1 cellular context compared by ENCODE assay signal in genomic region chr1:111227875-111228747, GRCh38.
TF ChIP-seq lines count a peak whose summit lies in the region.

No MANE protein-coding gene starts in this region.

TF ChIP-seq in HepG2, 621 proteins besides CTCF, POLR2A, EP300 and RAD21 (continued from another document and continues in another):
- TF ChIP-seq, protein P1, sequence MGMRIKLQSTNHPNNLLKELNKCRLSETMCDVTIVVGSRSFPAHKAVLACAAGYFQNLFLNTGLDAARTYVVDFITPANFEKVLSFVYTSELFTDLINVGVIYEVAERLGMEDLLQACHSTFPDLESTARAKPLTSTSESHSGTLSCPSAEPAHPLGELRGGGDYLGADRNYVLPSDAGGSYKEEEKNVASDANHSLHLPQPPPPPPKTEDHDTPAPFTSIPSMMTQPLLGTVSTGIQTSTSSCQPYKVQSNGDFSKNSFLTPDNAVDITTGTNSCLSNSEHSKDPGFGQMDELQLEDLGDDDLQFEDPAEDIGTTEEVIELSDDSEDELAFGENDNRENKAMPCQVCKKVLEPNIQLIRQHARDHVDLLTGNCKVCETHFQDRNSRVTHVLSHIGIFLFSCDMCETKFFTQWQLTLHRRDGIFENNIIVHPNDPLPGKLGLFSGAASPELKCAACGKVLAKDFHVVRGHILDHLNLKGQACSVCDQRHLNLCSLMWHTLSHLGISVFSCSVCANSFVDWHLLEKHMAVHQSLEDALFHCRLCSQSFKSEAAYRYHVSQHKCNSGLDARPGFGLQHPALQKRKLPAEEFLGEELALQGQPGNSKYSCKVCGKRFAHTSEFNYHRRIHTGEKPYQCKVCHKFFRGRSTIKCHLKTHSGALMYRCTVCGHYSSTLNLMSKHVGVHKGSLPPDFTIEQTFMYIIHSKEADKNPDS (CRISPR knock-in tag; IDR thresholded peaks at IDR 0.05): no peak
- TF ChIP-seq ZNF503 (CRISPR knock-in tag; IDR thresholded peaks at IDR 0.05) (no peak), GZF1 (CRISPR knock-in tag; IDR thresholded peaks at IDR 0.05) (no peak), JARID2 (CRISPR knock-in tag; IDR thresholded peaks at IDR 0.05; ENCODE audit: insufficient replicate concordance) (no peak), SNAPC2 (CRISPR knock-in tag; IDR thresholded peaks at IDR 0.05) (no peak), ZNF788 (CRISPR knock-in tag; IDR thresholded peaks at IDR 0.05; ENCODE audit: borderline replicate concordance) (no peak; the same call in 1 of the 2 replicates), EEA1 (CRISPR knock-in tag; IDR thresholded peaks at IDR 0.05; ENCODE audit: borderline replicate concordance) (no peak), SRSF4 (IDR thresholded peaks at IDR 0.05; ENCODE audit: low read depth, low read length, poor library complexity, severe bottlenecking) (no peak), ZNF562 (CRISPR knock-in tag; IDR thresholded peaks at IDR 0.05; ENCODE audit: borderline replicate concordance) (no peak), SMAD9 (CRISPR knock-in tag; IDR thresholded peaks at IDR 0.05) (no peak), HDAC1 (CRISPR knock-in tag; IDR thresholded peaks at IDR 0.05) (peak; percentile 52; the same call in 1 of the 2 replicates), RBAK (CRISPR knock-in tag; IDR thresholded peaks at IDR 0.05) (no peak), RBM39 (IDR thresholded peaks at IDR 0.05; ENCODE audit: low read depth, low read length, poor library complexity, severe bottlenecking) (no peak), KLF13 (CRISPR knock-in tag; IDR thresholded peaks at IDR 0.05) (no peak), ZNF7 (CRISPR knock-in tag; IDR thresholded peaks at IDR 0.05) (no peak), ZNF672 (CRISPR knock-in tag; IDR thresholded peaks at IDR 0.05) (no peak), SKIL (CRISPR knock-in tag; IDR thresholded peaks at IDR 0.05; ENCODE audit: borderline replicate concordance) (no peak), REXO4 (CRISPR knock-in tag; IDR thresholded peaks at IDR 0.05; ENCODE audit: borderline replicate concordance) (no peak), SRF (IDR thresholded peaks at IDR 0.05; ENCODE audit: low read depth, low read length) (no peak), HDAC2 (CRISPR knock-in tag; IDR thresholded peaks at IDR 0.05) (peak; percentile 56; the same call in 1 of the 2 replicates), ZSCAN21 (CRISPR knock-in tag; IDR thresholded peaks at IDR 0.05; ENCODE audit: borderline replicate concordance) (0 out of 2 replicates have a peak, but pooled peaks have one; percentile 24), MXD4 (CRISPR knock-in tag; IDR thresholded peaks at IDR 0.05) (no peak), MEF2D (CRISPR knock-in tag; IDR thresholded peaks at IDR 0.05) (peak; percentile 60; the same call in 1 of the 2 replicates), MIXL1 (CRISPR knock-in tag; IDR thresholded peaks at IDR 0.05) (no peak), RCOR2 (CRISPR knock-in tag; IDR thresholded peaks at IDR 0.05) (0 out of 2 replicates have a peak, but pooled peaks have one; percentile 15), ZNF318 (CRISPR knock-in tag; IDR thresholded peaks at IDR 0.05) (no peak), ZNF558 (CRISPR knock-in tag; IDR thresholded peaks at IDR 0.05; ENCODE audit: borderline replicate concordance) (no peak), ZNF720 (CRISPR knock-in tag; IDR thresholded peaks at IDR 0.05) (no peak), MATR3 (CRISPR knock-in tag; IDR thresholded peaks at IDR 0.05) (no peak), SOX13 (IDR thresholded peaks at IDR 0.05) (no peak), SOX13 (CRISPR knock-in tag; conservative IDR thresholded peaks at IDR 0.05 in 1 of 2, IDR thresholded peaks at IDR 0.05 in 1 of 2) (peak in 1 of 2 experiments; percentile 66; a peak in 1 of 4 replicates)
- TF ChIP-seq, protein P2, sequence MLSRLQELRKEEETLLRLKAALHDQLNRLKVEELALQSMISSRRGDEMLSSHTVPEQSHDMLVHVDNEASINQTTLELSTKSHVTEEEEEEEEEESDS (CRISPR knock-in tag; IDR thresholded peaks at IDR 0.05; ENCODE audit: borderline replicate concordance): no peak
- TF ChIP-seq, protein P3, sequence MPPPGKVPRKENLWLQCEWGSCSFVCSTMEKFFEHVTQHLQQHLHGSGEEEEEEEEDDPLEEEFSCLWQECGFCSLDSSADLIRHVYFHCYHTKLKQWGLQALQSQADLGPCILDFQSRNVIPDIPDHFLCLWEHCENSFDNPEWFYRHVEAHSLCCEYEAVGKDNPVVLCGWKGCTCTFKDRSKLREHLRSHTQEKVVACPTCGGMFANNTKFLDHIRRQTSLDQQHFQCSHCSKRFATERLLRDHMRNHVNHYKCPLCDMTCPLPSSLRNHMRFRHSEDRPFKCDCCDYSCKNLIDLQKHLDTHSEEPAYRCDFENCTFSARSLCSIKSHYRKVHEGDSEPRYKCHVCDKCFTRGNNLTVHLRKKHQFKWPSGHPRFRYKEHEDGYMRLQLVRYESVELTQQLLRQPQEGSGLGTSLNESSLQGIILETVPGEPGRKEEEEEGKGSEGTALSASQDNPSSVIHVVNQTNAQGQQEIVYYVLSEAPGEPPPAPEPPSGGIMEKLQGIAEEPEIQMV (CRISPR knock-in tag; IDR thresholded peaks at IDR 0.05; ENCODE audit: low read depth): no peak
- TF ChIP-seq, protein P4, sequence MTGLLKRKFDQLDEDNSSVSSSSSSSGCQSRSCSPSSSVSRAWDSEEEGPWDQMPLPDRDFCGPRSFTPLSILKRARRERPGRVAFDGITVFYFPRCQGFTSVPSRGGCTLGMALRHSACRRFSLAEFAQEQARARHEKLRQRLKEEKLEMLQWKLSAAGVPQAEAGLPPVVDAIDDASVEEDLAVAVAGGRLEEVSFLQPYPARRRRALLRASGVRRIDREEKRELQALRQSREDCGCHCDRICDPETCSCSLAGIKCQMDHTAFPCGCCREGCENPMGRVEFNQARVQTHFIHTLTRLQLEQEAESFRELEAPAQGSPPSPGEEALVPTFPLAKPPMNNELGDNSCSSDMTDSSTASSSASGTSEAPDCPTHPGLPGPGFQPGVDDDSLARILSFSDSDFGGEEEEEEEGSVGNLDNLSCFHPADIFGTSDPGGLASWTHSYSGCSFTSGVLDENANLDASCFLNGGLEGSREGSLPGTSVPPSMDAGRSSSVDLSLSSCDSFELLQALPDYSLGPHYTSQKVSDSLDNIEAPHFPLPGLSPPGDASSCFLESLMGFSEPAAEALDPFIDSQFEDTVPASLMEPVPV (CRISPR knock-in tag; IDR thresholded peaks at IDR 0.05): no peak
- TF ChIP-seq, protein P5, sequence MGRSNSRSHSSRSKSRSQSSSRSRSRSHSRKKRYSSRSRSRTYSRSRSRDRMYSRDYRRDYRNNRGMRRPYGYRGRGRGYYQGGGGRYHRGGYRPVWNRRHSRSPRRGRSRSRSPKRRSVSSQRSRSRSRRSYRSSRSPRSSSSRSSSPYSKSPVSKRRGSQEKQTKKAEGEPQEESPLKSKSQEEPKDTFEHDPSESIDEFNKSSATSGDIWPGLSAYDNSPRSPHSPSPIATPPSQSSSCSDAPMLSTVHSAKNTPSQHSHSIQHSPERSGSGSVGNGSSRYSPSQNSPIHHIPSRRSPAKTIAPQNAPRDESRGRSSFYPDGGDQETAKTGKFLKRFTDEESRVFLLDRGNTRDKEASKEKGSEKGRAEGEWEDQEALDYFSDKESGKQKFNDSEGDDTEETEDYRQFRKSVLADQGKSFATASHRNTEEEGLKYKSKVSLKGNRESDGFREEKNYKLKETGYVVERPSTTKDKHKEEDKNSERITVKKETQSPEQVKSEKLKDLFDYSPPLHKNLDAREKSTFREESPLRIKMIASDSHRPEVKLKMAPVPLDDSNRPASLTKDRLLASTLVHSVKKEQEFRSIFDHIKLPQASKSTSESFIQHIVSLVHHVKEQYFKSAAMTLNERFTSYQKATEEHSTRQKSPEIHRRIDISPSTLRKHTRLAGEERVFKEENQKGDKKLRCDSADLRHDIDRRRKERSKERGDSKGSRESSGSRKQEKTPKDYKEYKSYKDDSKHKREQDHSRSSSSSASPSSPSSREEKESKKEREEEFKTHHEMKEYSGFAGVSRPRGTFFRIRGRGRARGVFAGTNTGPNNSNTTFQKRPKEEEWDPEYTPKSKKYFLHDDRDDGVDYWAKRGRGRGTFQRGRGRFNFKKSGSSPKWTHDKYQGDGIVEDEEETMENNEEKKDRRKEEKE (IDR thresholded peaks at IDR 0.05): no peak
- TF ChIP-seq, protein P6, sequence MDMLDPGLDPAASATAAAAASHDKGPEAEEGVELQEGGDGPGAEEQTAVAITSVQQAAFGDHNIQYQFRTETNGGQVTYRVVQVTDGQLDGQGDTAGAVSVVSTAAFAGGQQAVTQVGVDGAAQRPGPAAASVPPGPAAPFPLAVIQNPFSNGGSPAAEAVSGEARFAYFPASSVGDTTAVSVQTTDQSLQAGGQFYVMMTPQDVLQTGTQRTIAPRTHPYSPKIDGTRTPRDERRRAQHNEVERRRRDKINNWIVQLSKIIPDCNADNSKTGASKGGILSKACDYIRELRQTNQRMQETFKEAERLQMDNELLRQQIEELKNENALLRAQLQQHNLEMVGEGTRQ (IDR thresholded peaks at IDR 0.05; ENCODE audit: low read depth, low read length): no peak
- TF ChIP-seq, protein P6 (CRISPR knock-in tag; IDR thresholded peaks at IDR 0.05; ENCODE audit: borderline replicate concordance): no peak
